Comparison of ENCODE assay signal across 17 cellular contexts in the genomic region with DNA sequence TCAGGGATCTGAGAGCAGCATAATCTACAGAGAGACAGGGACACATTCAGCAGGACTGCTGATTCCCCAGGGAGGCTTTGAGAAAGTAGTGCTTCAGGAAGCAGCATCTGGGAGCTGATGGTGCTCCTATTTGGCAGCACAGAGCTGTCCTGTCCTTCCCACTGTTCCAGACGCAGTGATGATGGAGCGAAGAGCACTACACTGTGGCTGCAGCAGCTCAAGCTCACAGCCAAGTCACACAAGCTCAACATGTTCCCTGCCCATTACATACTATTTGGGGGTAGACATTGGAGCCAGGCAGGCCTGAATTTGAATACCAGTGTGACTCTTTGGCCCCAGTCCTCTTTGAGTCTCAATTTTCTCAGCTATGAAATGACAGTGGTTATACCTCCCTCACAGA.
"Had no signal": no experiment of that assay in that cellular context is flagged by ENCODE, and none has a peak within 500 bp of the region (broad histone marks: within the 10 kb centered on the region; RNA-seq: fewer than 3 reads in every experiment).

No MANE protein-coding gene starts in this region.

- H3K9me3 Mint-ChIP-seq: naive thymus-derived CD8-positive, alpha-beta T cell had no signal

- H3K27ac ChIP-seq: body of pancreas, coronary artery, esophagus muscularis mucosa, hepatocyte, thyroid gland had no signal

- H3K27me3 ChIP-seq: body of pancreas, esophagus muscularis mucosa, hepatocyte, thyroid gland had no signal

- H3K4me3 Mint-ChIP-seq: naive thymus-derived CD8-positive, alpha-beta T cell; stimulated activated memory B cell treated with anti-CD40 and anti-IgM and Interleukin-4, amounts not matched to agents 10 μg/mL and 1 μg/mL and 100 μg/mL, for 72 hours had no signal

- DNase-seq: activated effector memory CD4-positive, alpha-beta T cell treated with Interleukin-2 at 50 U/mL for 16 hours; amygdala; body of pancreas; central memory CD4-positive, alpha-beta T cell; effector CD4-positive, alpha-beta T cell; islet precursor cell; naive thymus-derived CD8-positive, alpha-beta T cell; stimulated activated CD4-positive, alpha-beta T cell treated with anti-CD3 and anti-CD28 coated beads, Interleukin-2, amount 100 ng/mL, for 48 hours; T1000; thyroid gland had no signal

- H3K4me1 ChIP-seq: esophagus muscularis mucosa, thyroid gland had no signal

- H3K4me3 ChIP-seq: body of pancreas, coronary artery, esophagus muscularis mucosa, hepatocyte, thyroid gland had no signal

- H3K27ac Mint-ChIP-seq: activated naive CD4-positive, alpha-beta T cell treated with anti-CD3 and anti-CD28 coated beads, Interleukin-2, amount 50 U/mL, for 72 hours; stimulated activated memory B cell treated with anti-CD40 and anti-IgM and Interleukin-4, amounts not matched to agents 10 μg/mL and 1 μg/mL and 100 μg/mL, for 72 hours had no signal

- H2AFZ ChIP-seq: hepatocyte had no signal

- H3K4me2 ChIP-seq: hepatocyte had no signal

- H3K9me3 ChIP-seq: body of pancreas, esophagus muscularis mucosa, thyroid gland had no signal

- H3K36me3 Mint-ChIP-seq: naive thymus-derived CD8-positive, alpha-beta T cell; stimulated activated memory B cell treated with anti-CD40 and anti-IgM and Interleukin-4, amounts not matched to agents 10 μg/mL and 1 μg/mL and 100 μg/mL, for 72 hours had no signal

- ATAC-seq: activated CD4-positive, CD25-positive, alpha-beta regulatory T cell treated with anti-CD3 and anti-CD28 coated beads, Interleukin-2, amount 50 U/mL, for 24 hours; activated naive CD4-positive, alpha-beta T cell treated with anti-CD3 and anti-CD28 coated beads, Interleukin-2, amount 50 U/mL, for 72 hours; body of pancreas; left lobe of liver; naive thymus-derived CD8-positive, alpha-beta T cell; stimulated activated memory B cell treated with anti-CD40 and anti-IgM and Interleukin-4, amounts not matched to agents 10 μg/mL and 1 μg/mL and 100 μg/mL, for 72 hours had no signal

- H3K36me3 ChIP-seq: esophagus muscularis mucosa, thyroid gland had no signal

- H3K79me2 ChIP-seq: hepatocyte had no signal

- H3K27me3 Mint-ChIP-seq: naive thymus-derived CD8-positive, alpha-beta T cell; stimulated activated memory B cell treated with anti-CD40 and anti-IgM and Interleukin-4, amounts not matched to agents 10 μg/mL and 1 μg/mL and 100 μg/mL, for 72 hours had no signal
